ENCODE assay signal across 8 cellular contexts in the genomic region with DNA sequence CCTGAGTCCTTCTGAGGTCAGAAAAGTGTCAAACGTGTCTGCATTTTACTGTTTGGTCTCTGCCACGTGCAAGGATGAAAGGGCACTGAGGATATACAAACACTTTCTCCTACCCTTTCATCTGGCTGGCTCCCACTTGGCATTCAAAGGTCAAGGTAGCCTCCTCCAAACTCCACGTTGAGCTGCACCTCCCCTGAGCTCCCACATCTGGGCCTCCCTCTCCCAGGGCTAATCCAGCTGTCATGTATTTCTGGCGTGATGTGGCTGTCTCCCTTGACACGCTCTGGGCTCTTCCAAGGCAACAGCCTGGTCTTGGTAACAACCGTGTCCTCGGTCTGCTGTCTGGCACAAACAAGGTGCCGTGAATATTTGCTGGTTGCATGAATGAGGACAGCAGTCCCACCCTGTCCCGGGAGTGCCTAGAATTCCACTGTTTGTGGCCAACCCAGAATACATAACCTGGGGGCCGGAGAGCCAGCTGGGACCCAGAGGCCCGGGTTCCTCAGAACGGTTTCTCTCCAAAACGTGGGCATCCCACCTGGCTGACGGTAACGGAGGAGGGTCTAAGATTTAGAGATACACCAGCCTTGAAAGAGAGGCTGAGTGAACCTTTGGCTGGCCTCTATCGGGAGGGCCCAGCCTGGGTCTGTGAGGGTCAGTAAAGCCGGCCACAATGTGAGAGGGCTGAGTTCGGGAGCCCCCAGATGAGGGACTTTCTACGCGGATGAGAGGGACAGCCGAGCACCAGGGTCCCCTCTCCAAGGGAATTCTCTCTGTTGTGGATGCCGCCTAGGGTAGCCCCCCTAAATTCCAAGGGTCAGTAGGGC.
DNase-seq lines count a peak whose midpoint lies in the region; ATAC-seq and TF ChIP-seq lines count a peak whose summit lies in the region.

No MANE protein-coding gene starts in this region.

- H3K9me3 ChIP-seq in BLaER1 = no peaks in the 10 kb centered on the region
- H3K9me3 ChIP-seq in NT2/D1 (ENCODE audit: insufficient read depth, low read length) = no peaks in the 10 kb centered on the region
- H3K9me3 ChIP-seq in stomach smooth muscle (ENCODE audit: control insufficient read depth in 2 of 2, low read length in 2 of 2) = no peaks in the 10 kb centered on the region

- no peak for TF ChIP-seq CTCF in GM20000 (IDR thresholded peaks at IDR 0.05; ENCODE audit: extremely low read depth, missing control alignments)
- no peak for TF ChIP-seq CTCF in cardiac fibroblast (IDR thresholded peaks at IDR 0.05; ENCODE audit: low read depth, low read length)

- DNase-seq in GM20000 (ENCODE audit: low spot score) (peak; percentile 29), NT2/D1 (ENCODE audit: low read depth, low spot score) (no peak), cardiac fibroblast (ENCODE audit: low read depth in 2 of 2) (peak; percentile 26 to 37), NCI-H1694 treated with DMSO at 0.1 percent for 48 hours (lab: John Stamatoyannopoulos, UW) (no peak)

- H4K20me1 ChIP-seq in BLaER1 = peaks cover 11% of the 10 kb centered on the region; the same call in 1 of the 2 replicates

- peak overlapping the region; percentile 77 for H3K4me3 ChIP-seq in BLaER1
- H3K4me3 ChIP-seq in NT2/D1 (ENCODE audit: insufficient read length, low read depth) = peak overlapping the region; percentile 98
- H3K4me3 ChIP-seq in cardiac fibroblast (replicated peaks in 1 of 2; ENCODE audit: low read depth in 2 of 2, low read length in 2 of 2) = peak overlapping the region; percentile 85 to 97
- peak overlapping the region; percentile 99 for H3K4me3 ChIP-seq in stomach smooth muscle (ENCODE audit: low read length in 2 of 2)

- H3K27ac ChIP-seq in BLaER1 (peak overlapping the region; percentile 87), layer of hippocampus (ENCODE audit: low read depth, low read length) (peak overlapping the region; percentile 92), stomach smooth muscle (ENCODE audit: low read length) (peak overlapping the region; percentile 73)

- H3K27me3 ChIP-seq in BLaER1 (no peaks in the 10 kb centered on the region), NT2/D1 (ENCODE audit: insufficient read depth, insufficient read length) (no peaks in the 10 kb centered on the region), layer of hippocampus (ENCODE audit: control insufficient read depth, insufficient read depth, low read length) (no peaks in the 10 kb centered on the region), stomach smooth muscle (ENCODE audit: control insufficient read depth in 1 of 2, insufficient read depth in 2 of 2, low read length in 2 of 2) (no peaks in the 10 kb centered on the region)

- peak overlapping the region; percentile 97 for H3K4me2 ChIP-seq in BLaER1

- H3K4me1 ChIP-seq in BLaER1 (peaks cover 42% of the 10 kb centered on the region), NT2/D1 (ENCODE audit: insufficient read depth, insufficient read length) (peaks cover 2% of the 10 kb centered on the region), stomach smooth muscle (ENCODE audit: control insufficient read depth, insufficient read depth, low read length) (peaks cover 30% of the 10 kb centered on the region)

- peak overlapping the region; percentile 91 for H3K9ac ChIP-seq in BLaER1
- peak overlapping the region; percentile 97 for H3K9ac ChIP-seq in NT2/D1 (ENCODE audit: insufficient read length, low read depth)
- H3K9ac ChIP-seq in stomach smooth muscle (ENCODE audit: low read length in 2 of 2) = peak overlapping the region; percentile 97 to 99

- H3K36me3 ChIP-seq in BLaER1 (peaks cover 22% of the 10 kb centered on the region), NT2/D1 (ENCODE audit: insufficient read depth, insufficient read length, low read length) (peaks cover 34% of the 10 kb centered on the region), stomach smooth muscle (ENCODE audit: control insufficient read depth in 2 of 2, insufficient read depth in 2 of 2, low read length in 2 of 2) (peaks cover 8 to 10% of the 10 kb centered on the region in 2 donors)

- ATAC-seq in HG02571 (IDR thresholded peaks at IDR 0.05; ENCODE audit: unreplicated experiment) = no peak

Comparison
In these comparisons a context has a peak if more than half of its experiments do, and no peak if none do; other contexts are left out.
1. DNase-seq: peak in GM20000 (single experiment) and cardiac fibroblast (2 of 2); none in NT2/D1 (single experiment) and NCI-H1694 treated with DMSO at 0.1 percent for 48 hours (single experiment).
2. Peak in every context shown above with its lines, with median percentiles within 50 percentile points of each other: H3K27ac ChIP-seq, H3K4me3 ChIP-seq and H3K9ac ChIP-seq.